15 cellular contexts compared by ENCODE assay signal in genomic region chr18:9433616-9434239, GRCh38. TPM values are rescaled to one million over a fixed set of nuclear protein-coding genes. Genes with fewer than 3 reads are reported as not detected.
DNase-seq lines count a peak whose midpoint lies in the region; ATAC-seq and TF ChIP-seq lines count a peak whose summit lies in the region.
"Had no signal": no experiment of that assay in that cellular context is flagged by ENCODE, and none has a peak within 500 bp of the region (broad histone marks: within the 10 kb centered on the region; RNA-seq: fewer than 3 reads in every experiment).

No MANE protein-coding gene starts in this region.

- POLR2A ChIA-PET in CD4-positive, alpha-beta T cell (lab: Charles Lee), result no interaction called here

- DNase-seq in natural killer cell (no peak), NCI-H69 (lab: John Stamatoyannopoulos, UW) (peak; percentile 67), iris pigment epithelial cell (ENCODE audit: low read depth) (peak; percentile 4), hippocampal formation (lab: John Stamatoyannopoulos, UW) (no peak), DMS153 (lab: John Stamatoyannopoulos, UW) (no peak)
- no peak for DNase-seq in natural killer cell treated with Interleukin-12 subunit alpha and Interleukin-12 subunit beta and Interleukin-15 and Interleukin-18, amount 100 ng/mL, for 72 hours (ENCODE audit: low spot score)
- no peak for DNase-seq in CD4-positive, alpha-beta T cell
- DNase-seq: amygdala; effector memory CD8-positive, alpha-beta T cell; GOT3; heart left ventricle; NK-92 treated with Interleukin-12 subunit alpha and Interleukin-12 subunit beta, amount 100 ng/mL, for 24 hours; stimulated activated CD4-positive, alpha-beta T cell treated with anti-CD3 and anti-CD28 coated beads, Interleukin-15, amount 100 ng/mL, for 24 hours; T-helper 17 cell had no signal

- H3K27me3 ChIP-seq in CD4-positive, alpha-beta T cell (ENCODE audit: control insufficient read depth, insufficient read depth, low read length), result no peaks in the 10 kb centered on the region
- H3K27me3 ChIP-seq: heart left ventricle had no signal

- ATAC-seq in natural killer cell, result peak in 1 of 3 donors; percentile 10
- no peak for ATAC-seq in natural killer cell treated with Interleukin-12 subunit alpha and Interleukin-12 subunit beta and Interleukin-15 and Interleukin-18, amount 100 ng/mL, for 72 hours
- no peak for ATAC-seq in GM18868 (IDR thresholded peaks at IDR 0.05; ENCODE audit: unreplicated experiment)
- ATAC-seq in CD4-positive, alpha-beta T cell (ENCODE audit: poor library complexity), result no peak
- ATAC-seq: effector memory CD8-positive, alpha-beta T cell; T-helper 17 cell had no signal

- intact Hi-C loops in natural killer cell (cut with micrococcal nuclease), result no loop called here
- intact Hi-C loops in CD4-positive, alpha-beta T cell (cut with DNase I, micrococcal nuclease), result no loop called here

- H3K36me3 Mint-ChIP-seq in natural killer cell, result no peaks in the 10 kb centered on the region
- H3K36me3 Mint-ChIP-seq in natural killer cell treated with Interleukin-12 subunit alpha and Interleukin-12 subunit beta and Interleukin-15 and Interleukin-18, amount 100 ng/mL, for 72 hours, result no peaks in the 10 kb centered on the region
- no peaks in the 10 kb centered on the region for H3K36me3 Mint-ChIP-seq in CD4-positive, alpha-beta T cell (ENCODE audit: low read depth)

- H3K9me3 ChIP-seq in CD4-positive, alpha-beta T cell (ENCODE audit: control insufficient read depth, low read length), result no peaks in the 10 kb centered on the region
- H3K9me3 ChIP-seq: heart left ventricle had no signal

- peak overlapping the region; percentile 15 to 31 for H3K27ac Mint-ChIP-seq in natural killer cell
- peak overlapping the region in 1 of 2 donors; percentile 84 for H3K27ac Mint-ChIP-seq in natural killer cell treated with Interleukin-12 subunit alpha and Interleukin-12 subunit beta and Interleukin-15 and Interleukin-18, amount 100 ng/mL, for 72 hours
- no peak overlapping the region for H3K27ac Mint-ChIP-seq in CD4-positive, alpha-beta T cell
- H3K27ac Mint-ChIP-seq: effector memory CD8-positive, alpha-beta T cell; T-helper 17 cell had no signal

- CTCF ChIA-PET in CD4-positive, alpha-beta T cell (lab: Charles Lee), result no interaction called here

- H3K4me3 Mint-ChIP-seq in natural killer cell, result no peak overlapping the region
- H3K4me3 Mint-ChIP-seq in natural killer cell treated with Interleukin-12 subunit alpha and Interleukin-12 subunit beta and Interleukin-15 and Interleukin-18, amount 100 ng/mL, for 72 hours, result no peak overlapping the region
- H3K4me3 Mint-ChIP-seq in CD4-positive, alpha-beta T cell, result no peak overlapping the region
- H3K4me3 Mint-ChIP-seq: effector memory CD8-positive, alpha-beta T cell; T-helper 17 cell had no signal

- H3K4me1 Mint-ChIP-seq in natural killer cell, result peaks cover 13 to 15% of the 10 kb centered on the region in 2 donors
- peaks cover 12% of the 10 kb centered on the region in 2 donors for H3K4me1 Mint-ChIP-seq in natural killer cell treated with Interleukin-12 subunit alpha and Interleukin-12 subunit beta and Interleukin-15 and Interleukin-18, amount 100 ng/mL, for 72 hours (ENCODE audit: low read depth in 2 of 2)
- H3K4me1 Mint-ChIP-seq in CD4-positive, alpha-beta T cell (ENCODE audit: low read depth), result peaks cover 6% of the 10 kb centered on the region
- H3K4me1 Mint-ChIP-seq: T-helper 17 cell had no signal

- H3K9me3 Mint-ChIP-seq in natural killer cell, result no peaks in the 10 kb centered on the region
- H3K9me3 Mint-ChIP-seq in natural killer cell treated with Interleukin-12 subunit alpha and Interleukin-12 subunit beta and Interleukin-15 and Interleukin-18, amount 100 ng/mL, for 72 hours, result no peaks in the 10 kb centered on the region
- no peaks in the 10 kb centered on the region for H3K9me3 Mint-ChIP-seq in CD4-positive, alpha-beta T cell
- H3K9me3 Mint-ChIP-seq: effector memory CD8-positive, alpha-beta T cell had no signal

- H3K27ac ChIP-seq in CD4-positive, alpha-beta T cell (ENCODE audit: low read depth, low read length), result no peak overlapping the region
- H3K27ac ChIP-seq: heart left ventricle had no signal

- TF ChIP-seq CTCF in natural killer cell (IDR thresholded peaks at IDR 0.05), result no peak
- no peak for TF ChIP-seq CTCF in CD4-positive, alpha-beta T cell (IDR thresholded peaks at IDR 0.05)

- peaks cover 0 to 4% of the 10 kb centered on the region in 2 donors for H3K27me3 Mint-ChIP-seq in natural killer cell (ENCODE audit: low read depth in 2 of 2)
- peaks cover 3 to 5% of the 10 kb centered on the region in 2 donors for H3K27me3 Mint-ChIP-seq in natural killer cell treated with Interleukin-12 subunit alpha and Interleukin-12 subunit beta and Interleukin-15 and Interleukin-18, amount 100 ng/mL, for 72 hours
- peaks cover 7% of the 10 kb centered on the region for H3K27me3 Mint-ChIP-seq in CD4-positive, alpha-beta T cell

RNA-seq across cellular contexts. Expression of gene RALBP1, which starts 41.6 kb away (rescaled TPM):
- 10 to 100 TPM; 27.3 to 40.0 (median 33.4) TPM for total RNA-seq in natural killer cell
- 10 to 100 TPM; 51.0 to 64.3 TPM for total RNA-seq in natural killer cell treated with Interleukin-12 subunit alpha and Interleukin-12 subunit beta and Interleukin-15 and Interleukin-18, amount 100 ng/mL, for 72 hours
- total RNA-seq in CD4-positive, alpha-beta T cell, result 1 to 10 TPM; 6.5 to 7.8 TPM

Comparison
In these comparisons a context has a peak if more than half of its experiments do, and no peak if none do; other contexts are left out.
1. DNase-seq: peak in NCI-H69 (single experiment) and iris pigment epithelial cell (single experiment); none in natural killer cell (single experiment), natural killer cell treated with Interleukin-12 subunit alpha and Interleukin-12 subunit beta and Interleukin-15 and Interleukin-18, amount 100 ng/mL, for 72 hours (single experiment), hippocampal formation (0 of 2), DMS153 (single experiment) and CD4-positive, alpha-beta T cell (0 of 10).